In the genomic region with DNA sequence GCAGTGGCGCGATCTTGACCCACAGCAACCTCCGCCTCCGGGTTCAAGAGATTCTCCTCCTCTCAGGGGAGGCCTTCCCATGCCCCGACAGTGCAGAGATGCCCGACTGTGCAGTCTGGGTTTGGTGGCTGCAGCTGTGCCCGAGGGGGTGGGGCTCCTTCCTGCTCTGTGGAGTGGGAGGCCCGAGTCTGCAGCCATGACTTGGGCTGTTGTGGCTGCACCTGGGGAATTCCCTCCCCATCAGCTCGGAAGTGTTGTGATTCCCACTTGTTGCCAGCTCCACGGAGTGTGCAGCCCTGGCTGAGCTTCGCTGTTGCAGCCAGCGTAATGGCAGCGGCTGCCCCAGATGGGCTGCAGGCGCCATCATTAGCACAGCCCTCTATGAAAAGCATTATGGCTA, we compare ENCODE assay signal across 8 cellular contexts.
DNase-seq lines count a peak whose midpoint lies in the region; ATAC-seq and TF ChIP-seq lines count a peak whose summit lies in the region.

No MANE protein-coding gene starts in this region.

- ATAC-seq in upper lobe of left lung (ENCODE audit: low FRiP score in 2 of 2) (peak; percentile 47 to 52), HG02885 (IDR thresholded peaks at IDR 0.05; ENCODE audit: poor library complexity, unreplicated experiment) (no peak)

- no peak for TF ChIP-seq CTCF in upper lobe of left lung (IDR thresholded peaks at IDR 0.05)

- no peaks in the 10 kb centered on the region for H3K36me3 ChIP-seq in upper lobe of left lung

- H3K4me3 ChIP-seq in upper lobe of left lung, result peak overlapping the region in 3 of 4 donors; percentile 27 to 42 (median 40)

- no peaks in the 10 kb centered on the region for H3K9me3 ChIP-seq in upper lobe of left lung

- H3K4me1 ChIP-seq in upper lobe of left lung, result peaks cover 14 to 20% (median 19%) of the 10 kb centered on the region in 4 donors

- peak; percentile 75 for DNase-seq in DMS53 (lab: John Stamatoyannopoulos, UW)
- no peak for DNase-seq in DMS53 treated with DMSO at 0.1 percent for 48 hours (lab: John Stamatoyannopoulos, UW; ENCODE audit: unreplicated experiment)
- peak; percentile 8 to 30 for DNase-seq in activated CD4-positive, alpha-beta T cell treated with anti-CD3 and anti-CD28 coated beads, Interleukin-2, amount 50 U/mL, for 24 hours (ENCODE audit: low read depth in 1 of 2, low spot score in 1 of 2)
- peak; percentile 50 for DNase-seq in iris pigment epithelial cell (ENCODE audit: low read depth)
- peak; percentile 47 to 52 for DNase-seq in upper lobe of left lung
- DNase-seq in effector CD8-positive, alpha-beta T cell (lab: John Stamatoyannopoulos, UW), result no peak
- DNase-seq in effector CD4-positive, alpha-beta T cell, result no peak

- TF ChIP-seq POLR2A in upper lobe of left lung (IDR thresholded peaks at IDR 0.05), result no peak

- WGBS in upper lobe of left lung, 2 donors, result 71 to 75% methylated on average over 9 to 14 of the region's 14 CpGs

- no peaks in the 10 kb centered on the region for H3K27me3 ChIP-seq in upper lobe of left lung

- peak overlapping the region; percentile 75 to 85 (median 78) for H3K27ac ChIP-seq in upper lobe of left lung

- TF ChIP-seq EP300 in upper lobe of left lung (IDR thresholded peaks at IDR 0.05), result no peak

Comparison
In these comparisons a context has a peak if more than half of its experiments do, and no peak if none do; other contexts are left out.
1. DNase-seq: peak in DMS53 (single experiment), activated CD4-positive, alpha-beta T cell treated with anti-CD3 and anti-CD28 coated beads, Interleukin-2, amount 50 U/mL, for 24 hours (2 of 2), iris pigment epithelial cell (single experiment) and upper lobe of left lung (2 of 2); none in DMS53 treated with DMSO at 0.1 percent for 48 hours (single experiment), effector CD8-positive, alpha-beta T cell (single experiment) and effector CD4-positive, alpha-beta T cell (single experiment).